Comparison of ENCODE assay signal across 8 cellular contexts in genomic region chr2:69997296-69998184, GRCh38. TPM values are rescaled to one million over a fixed set of nuclear protein-coding genes. Genes with fewer than 3 reads are reported as not detected.
DNase-seq lines count a peak whose midpoint lies in the region; ATAC-seq and TF ChIP-seq lines count a peak whose summit lies in the region.

No MANE protein-coding gene starts in this region.

- peaks cover 11% of the 10 kb centered on the region for H3K4me1 Mint-ChIP-seq in T-helper 2 cell treated with Interferon-gamma antibody and Interleukin-4, amounts not matched to agents 5 μg/mL and 100 μg/mL, for 36 hours (ENCODE audit: low read depth)
- H3K4me1 Mint-ChIP-seq in activated T-helper 2 cell treated with anti-CD3 and anti-CD28 coated beads, Interferon-gamma antibody, Interleukin-2, Interleukin-4, amounts not matched to agents 10 μg/mL and 5 μg/mL and 100 μg/mL, durations not matched to agents 14 hours and 24 hours and 36 hours (ENCODE audit: low read depth) = peaks cover 16% of the 10 kb centered on the region

- H3K27ac Mint-ChIP-seq in T-helper 2 cell treated with Interferon-gamma antibody and Interleukin-4, amounts not matched to agents 5 μg/mL and 100 μg/mL, for 36 hours = no peak overlapping the region
- no peak overlapping the region for H3K27ac Mint-ChIP-seq in activated T-helper 2 cell treated with anti-CD3 and anti-CD28 coated beads, Interferon-gamma antibody, Interleukin-2, Interleukin-4, amounts not matched to agents 10 μg/mL and 5 μg/mL and 100 μg/mL, durations not matched to agents 14 hours and 24 hours and 36 hours

- TF ChIP-seq CTCF in RWPE1 (conservative IDR thresholded peaks at IDR 0.05; ENCODE audit: low read depth) = no peak
- TF ChIP-seq CTCF in foreskin keratinocyte (conservative IDR thresholded peaks at IDR 0.05) = peak; percentile 33

- no peaks in the 10 kb centered on the region for H3K9me3 Mint-ChIP-seq in T-helper 2 cell treated with Interferon-gamma antibody and Interleukin-4, amounts not matched to agents 5 μg/mL and 100 μg/mL, for 36 hours
- no peaks in the 10 kb centered on the region for H3K9me3 Mint-ChIP-seq in activated T-helper 2 cell treated with anti-CD3 and anti-CD28 coated beads, Interferon-gamma antibody, Interleukin-2, Interleukin-4, amounts not matched to agents 10 μg/mL and 5 μg/mL and 100 μg/mL, durations not matched to agents 14 hours and 24 hours and 36 hours

- intact Hi-C loops in activated T-helper 2 cell treated with anti-CD3 and anti-CD28 coated beads, Interferon-gamma antibody, Interleukin-2, Interleukin-4, amounts not matched to agents 10 μg/mL and 5 μg/mL and 100 μg/mL, durations not matched to agents 14 hours and 24 hours and 36 hours (cut with micrococcal nuclease) = no loop called here

- CTCF ChIA-PET in RWPE1 (lab: Yijun Ruan, JAX) = interaction anchor here (1.0 kb wide), 1 partner anchor 83 kb away, joined by 3 read pairs; the partner anchor contains the start of gene MXD1

- peak; percentile 90 for ATAC-seq in foreskin keratinocyte
- no peak for ATAC-seq in GM21786 (IDR thresholded peaks at IDR 0.05; ENCODE audit: unreplicated experiment)
- ATAC-seq in HG03159 (IDR thresholded peaks at IDR 0.05; ENCODE audit: unreplicated experiment) = no peak

- no peak overlapping the region for H3K4me3 Mint-ChIP-seq in T-helper 2 cell treated with Interferon-gamma antibody and Interleukin-4, amounts not matched to agents 5 μg/mL and 100 μg/mL, for 36 hours
- H3K4me3 Mint-ChIP-seq in activated T-helper 2 cell treated with anti-CD3 and anti-CD28 coated beads, Interferon-gamma antibody, Interleukin-2, Interleukin-4, amounts not matched to agents 10 μg/mL and 5 μg/mL and 100 μg/mL, durations not matched to agents 14 hours and 24 hours and 36 hours (ENCODE audit: low read depth) = no peak overlapping the region

- H3K27me3 ChIP-seq in foreskin keratinocyte = no peaks in the 10 kb centered on the region

- POLR2A ChIA-PET in RWPE1 (lab: Yijun Ruan, JAX; ENCODE audit: low non-redundant PET) = no interaction called here

- H3K36me3 Mint-ChIP-seq in T-helper 2 cell treated with Interferon-gamma antibody and Interleukin-4, amounts not matched to agents 5 μg/mL and 100 μg/mL, for 36 hours (ENCODE audit: low read depth) = peaks cover 13% of the 10 kb centered on the region
- peaks cover 7% of the 10 kb centered on the region for H3K36me3 Mint-ChIP-seq in activated T-helper 2 cell treated with anti-CD3 and anti-CD28 coated beads, Interferon-gamma antibody, Interleukin-2, Interleukin-4, amounts not matched to agents 10 μg/mL and 5 μg/mL and 100 μg/mL, durations not matched to agents 14 hours and 24 hours and 36 hours (ENCODE audit: low read depth)

- peak; percentile 11 for DNase-seq in T-helper 2 cell treated with Interferon-gamma antibody and Interleukin-4, amounts not matched to agents 5 μg/mL and 100 μg/mL, for 36 hours (ENCODE audit: low spot score)
- DNase-seq in T-helper 2 cell (no peak), RWPE1 (ENCODE audit: low spot score) (peak; percentile 81), foreskin keratinocyte (peak; percentile 90 to 97)
- DNase-seq in stimulated activated CD4-positive, alpha-beta T cell treated with anti-CD3 and anti-CD28 coated beads, Interleukin-4, amount 100 ng/mL, for 1 hour = peak; percentile 7
- DNase-seq in activated T-helper 2 cell treated with anti-CD3 and anti-CD28 coated beads, Interferon-gamma antibody, Interleukin-2, Interleukin-4, amounts not matched to agents 10 μg/mL and 5 μg/mL and 100 μg/mL, durations not matched to agents 14 hours and 24 hours and 36 hours (ENCODE audit: low spot score) = no peak

- peaks cover 7% of the 10 kb centered on the region for H3K4me1 ChIP-seq in foreskin keratinocyte

- H3K27ac ChIP-seq in RWPE1 (peak overlapping the region; percentile 65), foreskin keratinocyte (peak overlapping the region; percentile 46)

- no peaks in the 10 kb centered on the region for H3K27me3 Mint-ChIP-seq in T-helper 2 cell treated with Interferon-gamma antibody and Interleukin-4, amounts not matched to agents 5 μg/mL and 100 μg/mL, for 36 hours (ENCODE audit: low read depth)
- no peaks in the 10 kb centered on the region for H3K27me3 Mint-ChIP-seq in activated T-helper 2 cell treated with anti-CD3 and anti-CD28 coated beads, Interferon-gamma antibody, Interleukin-2, Interleukin-4, amounts not matched to agents 10 μg/mL and 5 μg/mL and 100 μg/mL, durations not matched to agents 14 hours and 24 hours and 36 hours (ENCODE audit: low read depth)

RNA-seq across cellular contexts. Expression of gene ASPRV1, which starts 36.1 kb away (rescaled TPM):
- 0.21 and 0.37 TPM in 2 replicates for total RNA-seq in foreskin keratinocyte
- polyA plus RNA-seq in foreskin keratinocyte = 0.20 and 0.41 TPM in 2 replicates
- total RNA-seq in activated T-helper 2 cell treated with anti-CD3 and anti-CD28 coated beads, Interferon-gamma antibody, Interleukin-2, Interleukin-4, amounts not matched to agents 10 μg/mL and 5 μg/mL and 100 μg/mL, durations not matched to agents 14 hours and 24 hours and 36 hours = 1.0 and 1.1 TPM in 2 replicates

Comparison
In these comparisons a context has a peak if more than half of its experiments do, and no peak if none do; other contexts are left out.
1. DNase-seq: peak in T-helper 2 cell treated with Interferon-gamma antibody and Interleukin-4, amounts not matched to agents 5 μg/mL and 100 μg/mL, for 36 hours (single experiment), RWPE1 (single experiment), foreskin keratinocyte (2 of 2) and stimulated activated CD4-positive, alpha-beta T cell treated with anti-CD3 and anti-CD28 coated beads, Interleukin-4, amount 100 ng/mL, for 1 hour (single experiment); none in T-helper 2 cell (0 of 5) and activated T-helper 2 cell treated with anti-CD3 and anti-CD28 coated beads, Interferon-gamma antibody, Interleukin-2, Interleukin-4, amounts not matched to agents 10 μg/mL and 5 μg/mL and 100 μg/mL, durations not matched to agents 14 hours and 24 hours and 36 hours (single experiment).